ENCODE assay signal across 26 cellular contexts in the genomic region with DNA sequence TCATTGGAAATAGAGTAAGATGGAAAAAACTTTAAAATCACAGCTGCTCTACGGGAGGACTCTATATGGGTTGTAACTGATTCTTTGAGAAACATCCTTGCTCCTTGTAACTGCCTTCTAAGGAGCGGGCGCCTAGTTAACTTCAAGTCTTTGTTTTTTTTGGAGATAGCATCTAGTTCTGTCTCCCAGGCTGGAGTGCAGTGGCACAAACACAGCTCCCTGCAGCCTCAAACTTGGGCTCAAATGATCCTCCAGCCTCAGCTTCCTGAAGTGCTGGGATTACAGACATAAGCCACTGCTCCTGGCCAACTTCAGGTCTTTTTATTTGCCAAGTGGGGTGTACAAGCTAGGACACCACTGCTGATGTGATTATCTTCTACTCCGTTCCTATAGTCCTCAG.
A peak's percentile ranks its signal among the peaks of the same experiment; 100 is the strongest.
DNase-seq lines count a peak whose midpoint lies in the region; ATAC-seq, FAIRE-seq and TF ChIP-seq lines count a peak whose summit lies in the region.
"Had no signal": no experiment of that assay in that cellular context is flagged by ENCODE, and none has a peak within 500 bp of the region (broad histone marks: within the 10 kb centered on the region; RNA-seq: fewer than 3 reads in every experiment).

No MANE protein-coding gene starts in this region.

- ATAC-seq in GM18868 (IDR thresholded peaks at IDR 0.05; ENCODE audit: unreplicated experiment) = no peak
- ATAC-seq: GM12878 had no signal

- TF ChIP-seq RAD21 in H1 (IDR thresholded peaks at IDR 0.05 in 1 of 2, conservative IDR thresholded peaks at IDR 0.05 in 1 of 2; ENCODE audit: low read depth in 2 of 2, low read length in 2 of 2) = no peak

- in situ Hi-C loops in G401 (cut with HindIII; ENCODE audit: low sequenced_read_pairs) = no loop called here

- H3K56ac ChIP-seq in H1 (replicated peaks; ENCODE audit: insufficient read length, low read depth, low read length) = no peak overlapping the region

- POLR2A ChIA-PET in HEK293 (lab: Yijun Ruan, JAX) (interaction anchor here (1.2 kb wide), 1 partner anchor 506 kb away, joined by 4 read pairs; a partner anchor contains a TSS), H1 (lab: Charles Lee; ENCODE audit: partially characterized antibody) (no interaction called here)

- DNase-seq in EH (ENCODE audit: low read depth) = peak; percentile 7
- no peak for DNase-seq in H1 (ENCODE audit: low read depth in 1 of 2, low spot score in 2 of 2)
- DNase-seq in stimulated activated CD4-positive, alpha-beta T cell treated with anti-CD3 and anti-CD28 coated beads, Interleukin-4, amount 100 ng/mL, for 24 hours = no peak
- no peak for DNase-seq in G401 (ENCODE audit: low spot score)
- DNase-seq: 8988T; ACHN; BE2C; C1 segment of cervical spinal cord; CD4-positive, alpha-beta memory T cell; CD4-positive, CD25-positive, alpha-beta regulatory T cell; CD8-positive, alpha-beta memory T cell; COR-L47; DMS 273 treated with DMSO at 0.1 percent for 48 hours; DMS153; DMS53; DMS79; DND-41; GDM1 had no signal

- H3K18ac ChIP-seq in H1 (ENCODE audit: extremely low read depth, low read length) = no peak overlapping the region

- H4K20me1 ChIP-seq in H1 (replicated peaks in 1 of 2; ENCODE audit: control insufficient read depth in 1 of 2, insufficient read depth in 2 of 2, low read length in 2 of 2) = no peaks in the 10 kb centered on the region
- H4K20me1 ChIP-seq: BLaER1 had no signal

- H2BK12ac ChIP-seq in H1 (ENCODE audit: low read depth, low read length) = no peak overlapping the region

- no peak overlapping the region for H2AFZ ChIP-seq in H1 (ENCODE audit: low read length)

- H3K4me3 ChIP-seq in HEK293 (ENCODE audit: low read depth, low read length) (no peak overlapping the region), H1 (ENCODE audit: extremely low read depth in 1 of 4, insufficient read depth in 2 of 4, low read depth in 3 of 4, low read length in 4 of 4) (no peak overlapping the region)
- H3K4me3 ChIP-seq: BLaER1, GM12878 had no signal

- no peak overlapping the region for H3K27ac ChIP-seq in HEK293 (ENCODE audit: extremely low read depth, low read depth, low read length)
- no peak overlapping the region for H3K27ac ChIP-seq in H1 (ENCODE audit: low read depth, low read length)
- H3K27ac ChIP-seq: BLaER1 had no signal

- TF ChIP-seq EP300 in H1 (IDR thresholded peaks at IDR 0.05; ENCODE audit: borderline replicate concordance in 1 of 2, low read depth in 2 of 2, low read length in 2 of 2) = no peak

- H3K4me2 ChIP-seq in H1 (ENCODE audit: insufficient read depth in 1 of 2, low read depth in 2 of 2, low read length in 2 of 2) = no peak overlapping the region
- H3K4me2 ChIP-seq: BLaER1 had no signal

- H2BK15ac ChIP-seq in H1 (ENCODE audit: low read length) = no peak overlapping the region

- no peak overlapping the region for H3K23ac ChIP-seq in H1 (ENCODE audit: insufficient read length)

- H3K79me1 ChIP-seq in H1 (ENCODE audit: low read depth, low read length) = no peaks in the 10 kb centered on the region

- H3K36me3 ChIP-seq in HEK293 (ENCODE audit: control insufficient read depth in 2 of 2, insufficient read depth in 1 of 2, low read length in 2 of 2) = no peaks in the 10 kb centered on the region
- H3K36me3 ChIP-seq in H1 (ENCODE audit: control insufficient read depth in 2 of 4, insufficient read depth in 4 of 4, low read length in 3 of 4) = no peaks in the 10 kb centered on the region
- H3K36me3 ChIP-seq: BE2C had no signal

- peak overlapping the region; percentile 77 for H3K14ac ChIP-seq in H1 (ENCODE audit: insufficient read length)

- H2AK5ac ChIP-seq in H1 (ENCODE audit: low read depth, low read length) = no peak overlapping the region

- no peak overlapping the region for H4K8ac ChIP-seq in H1 (ENCODE audit: extremely low read depth, insufficient read depth, low read length)

- CTCF ChIA-PET in HEK293 (lab: Yijun Ruan, JAX) (interaction anchor here (1.1 kb wide), 1 partner anchor 53 kb away, joined by 3 read pairs; no protein-coding TSS in a partner anchor), H1 (lab: Charles Lee; ENCODE audit: partially characterized antibody) (no interaction called here)

- WGBS in H1 (ENCODE audit: extremely low coverage in 1 of 2, insufficient coverage in 1 of 2, insufficient read length in 1 of 2, insufficient replicate concordance in 2 of 2, low coverage in 1 of 2, low lambda C conversion rate in 2 of 2, missing lambda C conversion rate in 1 of 2), 2 experiments = 92% methylated on average over 4 of the region's 4 CpGs; no CpG with 5 or more reads in 1 of the 2 experiments

- H3K27me3 ChIP-seq in H1 (replicated peaks in 1 of 4; ENCODE audit: control insufficient read depth in 3 of 4, extremely low read depth in 1 of 4, insufficient read depth in 3 of 4, low read length in 3 of 4) = no peaks in the 10 kb centered on the region
- H3K27me3 ChIP-seq: BE2C, BLaER1 had no signal

- no peak overlapping the region for H3K9ac ChIP-seq in H1 (replicated peaks in 1 of 4; ENCODE audit: extremely low read depth in 1 of 4, low read depth in 3 of 4, low read length in 3 of 4)
- H3K9ac ChIP-seq: BLaER1 had no signal

- H3K23me2 ChIP-seq in H1 (ENCODE audit: low read depth, low read length) = no peaks in the 10 kb centered on the region

- H3K4me1 ChIP-seq in HEK293 (ENCODE audit: control insufficient read depth, insufficient read depth, low read length) (peaks cover 6% of the 10 kb centered on the region; the same call in 1 of the 2 replicates), H1 (replicated peaks in 1 of 4; ENCODE audit: control insufficient read depth in 3 of 4, insufficient read depth in 4 of 4, low read length in 3 of 4) (peaks cover 0 to under 1% (median 0%) of the 10 kb centered on the region in 4 experiments; a peak in 1 of 7 replicates)
- H3K4me1 ChIP-seq: BLaER1 had no signal

- no peak overlapping the region for H4K91ac ChIP-seq in H1 (replicated peaks; ENCODE audit: insufficient read length, low read length)

- no peak overlapping the region for H2BK120ac ChIP-seq in H1 (replicated peaks; ENCODE audit: low read depth, low read length)

- TF ChIP-seq POLR2A in H1 (IDR thresholded peaks at IDR 0.05; ENCODE audit: control extremely low read depth in 1 of 2, low read depth in 2 of 2, low read length in 2 of 2) = no peak

- H3K9me3 ChIP-seq in HEK293 (ENCODE audit: control insufficient read depth, insufficient read depth, low read depth, low read length) (no peaks in the 10 kb centered on the region), H1 (ENCODE audit: insufficient read depth in 2 of 2, low read depth in 1 of 2, low read length in 1 of 2) (no peaks in the 10 kb centered on the region)
- H3K9me3 ChIP-seq: BE2C, BLaER1 had no signal

- no peak overlapping the region for H2BK5ac ChIP-seq in H1 (ENCODE audit: low read depth, low read length)

- H3K4ac ChIP-seq in H1 (replicated peaks; ENCODE audit: insufficient read length, low read depth, low read length) = no peak overlapping the region

- no peak for TF ChIP-seq CTCF in HEK293 (tag by site-specific recombination; IDR thresholded peaks at IDR 0.05)
- no peak for TF ChIP-seq CTCF in H1 (IDR thresholded peaks at IDR 0.05; ENCODE audit: control extremely low read depth in 1 of 3, insufficient read depth in 1 of 3, low read depth in 1 of 3, low read length in 3 of 3)

- no peak overlapping the region for H4K5ac ChIP-seq in H1 (ENCODE audit: insufficient read length, low read depth, low read length)

- no peaks in the 10 kb centered on the region for H3K79me2 ChIP-seq in H1 (ENCODE audit: control insufficient read depth in 1 of 2, insufficient read depth in 2 of 2, low read length in 2 of 2)

- no peak for FAIRE-seq in H1 (lab: Jason Lieb, UNC)
- FAIRE-seq: A204.1, GM12878, GM12892, GM18507, GM19239 had no signal

- H2BK20ac ChIP-seq in H1 (ENCODE audit: low read length) = no peak overlapping the region

TF ChIP-seq in HEK293, 187 proteins besides CTCF, POLR2A, EP300 and RAD21 (continues in another document):
- TF ChIP-seq, protein P1, sequence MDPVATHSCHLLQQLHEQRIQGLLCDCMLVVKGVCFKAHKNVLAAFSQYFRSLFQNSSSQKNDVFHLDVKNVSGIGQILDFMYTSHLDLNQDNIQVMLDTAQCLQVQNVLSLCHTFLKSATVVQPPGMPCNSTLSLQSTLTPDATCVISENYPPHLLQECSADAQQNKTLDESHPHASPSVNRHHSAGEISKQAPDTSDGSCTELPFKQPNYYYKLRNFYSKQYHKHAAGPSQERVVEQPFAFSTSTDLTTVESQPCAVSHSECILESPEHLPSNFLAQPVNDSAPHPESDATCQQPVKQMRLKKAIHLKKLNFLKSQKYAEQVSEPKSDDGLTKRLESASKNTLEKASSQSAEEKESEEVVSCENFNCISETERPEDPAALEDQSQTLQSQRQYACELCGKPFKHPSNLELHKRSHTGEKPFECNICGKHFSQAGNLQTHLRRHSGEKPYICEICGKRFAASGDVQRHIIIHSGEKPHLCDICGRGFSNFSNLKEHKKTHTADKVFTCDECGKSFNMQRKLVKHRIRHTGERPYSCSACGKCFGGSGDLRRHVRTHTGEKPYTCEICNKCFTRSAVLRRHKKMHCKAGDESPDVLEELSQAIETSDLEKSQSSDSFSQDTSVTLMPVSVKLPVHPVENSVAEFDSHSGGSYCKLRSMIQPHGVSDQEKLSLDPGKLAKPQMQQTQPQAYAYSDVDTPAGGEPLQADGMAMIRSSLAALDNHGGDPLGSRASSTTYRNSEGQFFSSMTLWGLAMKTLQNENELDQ (tag by site-specific recombination; IDR thresholded peaks at IDR 0.05; ENCODE audit: low read depth) = no peak
- no peak for TF ChIP-seq ZSCAN16 (tag by site-specific recombination; IDR thresholded peaks at IDR 0.05)
- TF ChIP-seq TRIM28 (IDR thresholded peaks at IDR 0.05; ENCODE audit: borderline replicate concordance, low read length) = peak; percentile 82

TF ChIP-seq in H1, 55 proteins besides CTCF, POLR2A, EP300 and RAD21 (continues in another document):
- TF ChIP-seq TAF1 (IDR thresholded peaks at IDR 0.05; ENCODE audit: low read depth, low read length) = no peak
- TF ChIP-seq, protein P2, sequence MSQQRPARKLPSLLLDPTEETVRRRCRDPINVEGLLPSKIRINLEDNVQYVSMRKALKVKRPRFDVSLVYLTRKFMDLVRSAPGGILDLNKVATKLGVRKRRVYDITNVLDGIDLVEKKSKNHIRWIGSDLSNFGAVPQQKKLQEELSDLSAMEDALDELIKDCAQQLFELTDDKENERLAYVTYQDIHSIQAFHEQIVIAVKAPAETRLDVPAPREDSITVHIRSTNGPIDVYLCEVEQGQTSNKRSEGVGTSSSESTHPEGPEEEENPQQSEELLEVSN (IDR thresholded peaks at IDR 0.05) = no peak
